ENCODE assay signal across 9 cellular contexts in the genomic region with DNA sequence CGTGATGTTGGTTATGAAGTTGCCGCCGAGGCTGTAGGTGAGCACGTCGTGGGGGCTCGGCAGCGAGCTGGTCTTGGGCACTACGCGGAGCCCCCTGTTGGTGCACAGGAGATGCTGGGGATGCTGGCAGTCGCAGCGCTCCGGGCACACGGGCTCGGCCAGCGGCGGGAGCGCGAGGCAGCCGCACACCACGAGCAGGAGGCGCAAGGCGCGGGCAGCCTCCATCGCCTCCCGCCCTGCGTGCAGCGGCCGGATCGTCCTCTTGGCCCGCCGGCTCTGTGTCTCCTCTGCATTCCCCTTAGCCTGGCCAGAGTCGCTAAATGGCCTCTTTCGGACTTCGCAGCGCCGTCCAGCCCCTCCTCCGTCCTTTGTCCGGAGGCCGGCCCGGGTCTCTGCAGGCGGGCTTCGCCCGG. TPM values are rescaled to one million over a fixed set of nuclear protein-coding genes. Genes with fewer than 3 reads are reported as not detected.
DNase-seq lines count a peak whose midpoint lies in the region; ATAC-seq and TF ChIP-seq lines count a peak whose summit lies in the region.
"Had no signal": no experiment of that assay in that cellular context is flagged by ENCODE, and none has a peak within 500 bp of the region (broad histone marks: within the 10 kb centered on the region; RNA-seq: fewer than 3 reads in every experiment).

No MANE protein-coding gene starts in this region.

- H3K79me2 ChIP-seq in OCI-LY7 (ENCODE audit: insufficient read depth, low read depth, low read length) = no peaks in the 10 kb centered on the region

- H3K27ac Mint-ChIP-seq in activated naive CD8-positive, alpha-beta T cell = no peak overlapping the region
- H3K27ac Mint-ChIP-seq in activated naive CD8-positive, alpha-beta T cell treated with anti-CD3 and anti-CD28 coated beads, Interleukin-2, amount 50 U/mL, for 24 hours = no peak overlapping the region

- POLR2A ChIA-PET in OCI-LY7 (lab: Charles Lee) = no interaction called here

- H3K27ac ChIP-seq in ectodermal cell (ENCODE audit: insufficient read depth, low read depth, low read length, poor library complexity, severe bottlenecking) (peak overlapping the region; percentile 22), muscle layer of colon (ENCODE audit: low read depth, low read length) (peak overlapping the region; percentile 15), vagina (peak overlapping the region; percentile 84), OCI-LY7 (ENCODE audit: low read depth, low read length, poor library complexity, severe bottlenecking) (no peak overlapping the region)

- no peaks in the 10 kb centered on the region for H4K20me1 ChIP-seq in OCI-LY7 (ENCODE audit: insufficient read depth, low read length)

- H3K27me3 ChIP-seq in ectodermal cell (ENCODE audit: control insufficient read depth, insufficient read depth, low read length, poor library complexity, severe bottlenecking) (peaks cover 40% of the 10 kb centered on the region), muscle layer of colon (ENCODE audit: control insufficient read depth in 1 of 2, insufficient read depth in 2 of 2, low read length in 2 of 2) (peaks cover 10 to 25% of the 10 kb centered on the region in 2 donors), vagina (no peaks in the 10 kb centered on the region)

- WGBS in ectodermal cell, 2 experiments = 1% methylated on average over 43 of the region's 43 CpGs

- H3K4me3 Mint-ChIP-seq in activated naive CD8-positive, alpha-beta T cell = peak overlapping the region; percentile 35
- no peak overlapping the region for H3K4me3 Mint-ChIP-seq in activated naive CD8-positive, alpha-beta T cell treated with anti-CD3 and anti-CD28 coated beads, Interleukin-2, amount 50 U/mL, for 24 hours

- H3K4me1 Mint-ChIP-seq in activated naive CD8-positive, alpha-beta T cell (ENCODE audit: low read depth) = peaks cover 13% of the 10 kb centered on the region
- peaks cover 5% of the 10 kb centered on the region for H3K4me1 Mint-ChIP-seq in activated naive CD8-positive, alpha-beta T cell treated with anti-CD3 and anti-CD28 coated beads, Interleukin-2, amount 50 U/mL, for 24 hours

- no peak overlapping the region for H3K4me2 ChIP-seq in OCI-LY7 (ENCODE audit: low read length)

- BruUV-seq in OCI-LY7 (replicated peaks; lab: Mats Ljungman, UMichigan) = no TSS peak

- no peaks in the 10 kb centered on the region for H3K9me2 ChIP-seq in OCI-LY7 (ENCODE audit: insufficient read depth, low read length)

- H3K36me3 Mint-ChIP-seq in activated naive CD8-positive, alpha-beta T cell = no peaks in the 10 kb centered on the region
- H3K36me3 Mint-ChIP-seq in activated naive CD8-positive, alpha-beta T cell treated with anti-CD3 and anti-CD28 coated beads, Interleukin-2, amount 50 U/mL, for 24 hours (ENCODE audit: low read depth) = no peaks in the 10 kb centered on the region

- no peak for TF ChIP-seq POLR2A in vagina (IDR thresholded peaks at IDR 0.05)

- H3K9me3 ChIP-seq in ectodermal cell (ENCODE audit: control insufficient read depth, low read length) = no peaks in the 10 kb centered on the region
- no peaks in the 10 kb centered on the region for H3K9me3 ChIP-seq in muscle layer of colon (ENCODE audit: low read length)
- no peaks in the 10 kb centered on the region for H3K9me3 ChIP-seq in vagina
- no peaks in the 10 kb centered on the region for H3K9me3 ChIP-seq in OCI-LY7 (ENCODE audit: low read length)

- DNase-seq in activated naive CD8-positive, alpha-beta T cell treated with anti-CD3 and anti-CD28 coated beads, Interleukin-2, amount 50 U/mL, for 24 hours = no peak
- DNase-seq in vagina (ENCODE audit: extremely low spot score in 2 of 2) = no peak
- DNase-seq in cerebellar nuclear complex (lab: John Stamatoyannopoulos, UW) = no peak
- no peak for DNase-seq in OCI-LY7 (ENCODE audit: low spot score)
- no peak for DNase-seq in KG1 (lab: John Stamatoyannopoulos, UW)

- TF ChIP-seq CTCF in vagina (IDR thresholded peaks at IDR 0.05) = no peak
- no peak for TF ChIP-seq CTCF in OCI-LY7 (conservative IDR thresholded peaks at IDR 0.05; ENCODE audit: low read length)

- H3K4me3 ChIP-seq in ectodermal cell (ENCODE audit: insufficient read depth, low read depth, low read length) (peak overlapping the region; percentile 52), muscle layer of colon (ENCODE audit: low read depth in 1 of 2, low read length in 2 of 2) (peak overlapping the region; percentile 16 to 53), vagina (peak overlapping the region; percentile 53 to 58), OCI-LY7 (ENCODE audit: low read depth, low read length, poor library complexity, severe bottlenecking) (no peak overlapping the region)

- no peak overlapping the region for H2AFZ ChIP-seq in OCI-LY7 (ENCODE audit: low read length)

- peaks cover 26% of the 10 kb centered on the region for H3K27me3 Mint-ChIP-seq in activated naive CD8-positive, alpha-beta T cell
- peaks cover 50% of the 10 kb centered on the region for H3K27me3 Mint-ChIP-seq in activated naive CD8-positive, alpha-beta T cell treated with anti-CD3 and anti-CD28 coated beads, Interleukin-2, amount 50 U/mL, for 24 hours

- CTCF ChIA-PET in OCI-LY7 (lab: Charles Lee; ENCODE audit: unreplicated experiment) = no interaction called here

- no peaks in the 10 kb centered on the region for H3K9me3 Mint-ChIP-seq in activated naive CD8-positive, alpha-beta T cell (ENCODE audit: low read depth)
- H3K9me3 Mint-ChIP-seq in activated naive CD8-positive, alpha-beta T cell treated with anti-CD3 and anti-CD28 coated beads, Interleukin-2, amount 50 U/mL, for 24 hours = no peaks in the 10 kb centered on the region

- ATAC-seq in activated naive CD8-positive, alpha-beta T cell treated with anti-CD3 and anti-CD28 coated beads, Interleukin-2, amount 50 U/mL, for 24 hours = no peak

- H3K4me1 ChIP-seq in ectodermal cell (ENCODE audit: control insufficient read depth, insufficient read depth, low read length) (peaks cover 19% of the 10 kb centered on the region), muscle layer of colon (ENCODE audit: insufficient read depth, low read length) (peaks cover 36% of the 10 kb centered on the region), vagina (peaks cover 56% of the 10 kb centered on the region), OCI-LY7 (ENCODE audit: insufficient read depth, low read length, poor library complexity, severe bottlenecking) (no peaks in the 10 kb centered on the region)

- H3K36me3 ChIP-seq in ectodermal cell (ENCODE audit: control insufficient read depth, insufficient read depth, low read length) (no peaks in the 10 kb centered on the region), muscle layer of colon (ENCODE audit: insufficient read depth, low read length) (peaks cover 5% of the 10 kb centered on the region), vagina (no peaks in the 10 kb centered on the region), OCI-LY7 (ENCODE audit: insufficient read depth, low read length) (no peaks in the 10 kb centered on the region)

- H3K9ac ChIP-seq in muscle layer of colon (ENCODE audit: low read length) = no peak overlapping the region

- intact Hi-C loops in vagina (cut with DNase I) (loop anchor here (10.0 kb wide), 2 partner anchors 57 to 147 kb away; no protein-coding TSS in a partner anchor), OCI-LY7 (cut with micrococcal nuclease; ENCODE audit: unreplicated experiment) (no loop called here)

RNA-seq across cellular contexts. Expression of a gene that starts 0.3 kb away (rescaled TPM):
- polyA plus RNA-seq in ectodermal cell (2013, experiment 1 of 4) = 17.8 TPM
- 21.9 TPM for polyA plus RNA-seq in ectodermal cell (2013, experiment 2 of 4)
- polyA plus RNA-seq in ectodermal cell (2013, experiment 3 of 4) = 15.8 TPM
- 19.0 TPM for polyA plus RNA-seq in ectodermal cell (2013, experiment 4 of 4)
- total RNA-seq in vagina (11.0 TPM), OCI-LY7 (2022) (not detected in 2 replicates)
- not detected in 2 replicates for total RNA-seq in OCI-LY7 (2014; rRNA removed; shearing (Covaris generic))
- total RNA-seq: mononuclear cell had no signal

Comparison
In these comparisons a context has a peak if more than half of its experiments do, and no peak if none do; other contexts are left out.
1. RNA of a gene that starts 0.3 kb away (total RNA-seq): 11.0 TPM in vagina (single experiment); not detected in OCI-LY7; every median in the first group is over 10 times any median in the second.